ENCODE assay signal across 14 cellular contexts in the genomic region with DNA sequence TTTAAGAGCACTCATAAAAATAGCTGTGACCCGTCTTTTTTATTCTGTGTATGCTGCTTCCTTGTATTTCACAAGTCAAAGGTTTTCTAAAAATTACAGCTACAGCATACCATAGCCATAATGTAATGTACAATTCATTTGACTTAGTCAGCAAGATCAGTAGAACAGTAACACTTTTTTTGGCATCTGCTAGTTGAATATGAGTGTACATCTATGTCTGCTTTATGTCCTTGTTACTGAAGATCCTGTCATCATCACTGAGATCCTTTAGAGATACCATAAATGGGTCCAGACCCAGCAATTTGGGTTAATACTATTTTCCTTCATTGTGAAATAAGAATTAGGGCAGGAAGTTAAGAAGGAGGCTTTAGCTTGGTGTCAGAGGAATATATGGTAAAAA. TPM values are rescaled to one million over a fixed set of nuclear protein-coding genes. Genes with fewer than 3 reads are reported as not detected.
DNase-seq lines count a peak whose midpoint lies in the region; ATAC-seq and TF ChIP-seq lines count a peak whose summit lies in the region.
"Had no signal": no experiment of that assay in that cellular context is flagged by ENCODE, and none has a peak within 500 bp of the region (broad histone marks: within the 10 kb centered on the region; RNA-seq: fewer than 3 reads in every experiment).

No MANE protein-coding gene starts in this region.

- peaks cover 25% of the 10 kb centered on the region for H3K4me1 ChIP-seq in RWPE2 (ENCODE audit: insufficient read depth, poor library complexity, severe bottlenecking)

- H3K36me3 ChIP-seq in RWPE2 (ENCODE audit: low read depth), result 0 out of 2 replicates have a peak, but pooled peaks cover 4% of the 10 kb centered on the region

- ATAC-seq in RWPE2 (ENCODE audit: low read depth), result peak; percentile 90
- no peak for ATAC-seq in GM18861 (IDR thresholded peaks at IDR 0.05; ENCODE audit: unreplicated experiment)

- no peaks in the 10 kb centered on the region for H3K27me3 ChIP-seq in RWPE2 (ENCODE audit: insufficient read depth, poor library complexity, severe bottlenecking)

- H3K27ac Mint-ChIP-seq in osteocyte (ENCODE audit: unreplicated experiment), result peak overlapping the region; percentile 94
- H3K27ac Mint-ChIP-seq: activated naive CD8-positive, alpha-beta T cell; CD4-positive, alpha-beta T cell had no signal

- H3K4me1 Mint-ChIP-seq in osteocyte (ENCODE audit: unreplicated experiment), result peaks cover 71% of the 10 kb centered on the region

- peak overlapping the region; percentile 5 for H3K4me3 Mint-ChIP-seq in osteocyte (ENCODE audit: unreplicated experiment)
- H3K4me3 Mint-ChIP-seq: activated naive CD8-positive, alpha-beta T cell; CD4-positive, alpha-beta T cell had no signal

- no peak overlapping the region for H3K4me3 ChIP-seq in RWPE2 (ENCODE audit: severe bottlenecking)

- H3K27ac ChIP-seq in RWPE2 (ENCODE audit: poor library complexity, severe bottlenecking), result peak overlapping the region; percentile 75
- H3K27ac ChIP-seq: KMS-11 had no signal

- no peaks in the 10 kb centered on the region for H3K9me3 ChIP-seq in RWPE2 (ENCODE audit: severe bottlenecking)

- no peak for TF ChIP-seq CTCF in RWPE2 (IDR thresholded peaks at IDR 0.05; ENCODE audit: poor library complexity, severe bottlenecking)
- no peak for TF ChIP-seq CTCF in osteocyte (IDR thresholded peaks at IDR 0.05)

- no peaks in the 10 kb centered on the region for H3K9me3 Mint-ChIP-seq in osteocyte (ENCODE audit: unreplicated experiment)
- H3K9me3 Mint-ChIP-seq: CD4-positive, alpha-beta T cell had no signal

- H3K36me3 Mint-ChIP-seq in osteocyte (ENCODE audit: unreplicated experiment), result peaks cover 48% of the 10 kb centered on the region

- DNase-seq in AG08396 (ENCODE audit: low spot score) (peak; percentile 29), RWPE2 (ENCODE audit: low spot score) (no peak), fibroblast of gingiva (ENCODE audit: low read depth) (peak; percentile 93), osteocyte (ENCODE audit: extremely low spot score, unreplicated experiment) (no peak), GM19240 (ENCODE audit: insufficient read length, low spot score) (no peak), SIG-M5 treated with dmso at 0.1 percent for 504 hours (lab: John Stamatoyannopoulos, UW; ENCODE audit: unreplicated experiment) (no peak)
- no peak for DNase-seq in activated CD4-positive, alpha-beta T cell treated with anti-CD3 and anti-CD28 coated beads, Interleukin-2, amount 50 U/mL, for 4 hours
- DNase-seq: CD4-positive, alpha-beta T cell; head of caudate nucleus; NCI-H69; nucleus accumbens had no signal

- H3K27me3 Mint-ChIP-seq in osteocyte (ENCODE audit: unreplicated experiment), result no peaks in the 10 kb centered on the region
- H3K27me3 Mint-ChIP-seq: activated naive CD8-positive, alpha-beta T cell; CD4-positive, alpha-beta T cell had no signal

RNA-seq across cellular contexts. Expression of gene CMSS1, which starts 42.2 kb away (rescaled TPM):
- total RNA-seq in osteocyte, result 38.5 and 47.2 TPM in 2 replicates

Comparison
In these comparisons a context has a peak if more than half of its experiments do, and no peak if none do; other contexts are left out.
1. DNase-seq: peak in AG08396 (single experiment) and fibroblast of gingiva (single experiment); none in RWPE2 (single experiment), osteocyte (single experiment), activated CD4-positive, alpha-beta T cell treated with anti-CD3 and anti-CD28 coated beads, Interleukin-2, amount 50 U/mL, for 4 hours (0 of 2), GM19240 (single experiment) and SIG-M5 treated with dmso at 0.1 percent for 504 hours (single experiment).